9 cellular contexts compared by ENCODE assay signal in genomic region chr5:151696470-151697061, GRCh38. TPM values are rescaled to one million over a fixed set of nuclear protein-coding genes. Genes with fewer than 3 reads are reported as not detected.
DNase-seq lines count a peak whose midpoint lies in the region; FAIRE-seq and TF ChIP-seq lines count a peak whose summit lies in the region.
"Had no signal": no experiment of that assay in that cellular context is flagged by ENCODE, and none has a peak within 500 bp of the region (broad histone marks: within the 10 kb centered on the region; RNA-seq: fewer than 3 reads in every experiment).

No MANE protein-coding gene starts in this region.

- no peaks in the 10 kb centered on the region for H3K79me2 ChIP-seq in H9 (ENCODE audit: insufficient read depth, low read length)

- no peaks in the 10 kb centered on the region for H3K9me3 ChIP-seq in H9 (ENCODE audit: control insufficient read depth, low read depth, low read length)

- intact Hi-C loops in activated T-helper 1 cell treated with anti-CD3 and anti-CD28 coated beads, Interleukin-12 subunit alpha, Interleukin-12 subunit beta, Interleukin-2, Interleukin-4 antibody, amounts not matched to agents 30 ng/mL and 10 ng/mL and 1 ng/mL, durations not matched to agents 14 hours and 24 hours and 36 hours (cut with micrococcal nuclease): no loop called here

- no peak overlapping the region for H2BK15ac ChIP-seq in H9 (ENCODE audit: low read depth, low read length)

- peak overlapping the region; percentile 12 for H3K18ac ChIP-seq in H9 (ENCODE audit: insufficient read length, low read depth, low read length)

- peak overlapping the region in 1 of 7 experiments; percentile 3 for H3K4me3 ChIP-seq in skin epidermis

- H3K9me3 Mint-ChIP-seq in H9: no peaks in the 10 kb centered on the region
- no peaks in the 10 kb centered on the region for H3K9me3 Mint-ChIP-seq in activated T-helper 1 cell treated with anti-CD3 and anti-CD28 coated beads, Interleukin-12 subunit alpha, Interleukin-12 subunit beta, Interleukin-2, Interleukin-4 antibody, amounts not matched to agents 30 ng/mL and 10 ng/mL and 1 ng/mL, durations not matched to agents 14 hours and 24 hours and 36 hours
- H3K9me3 Mint-ChIP-seq in activated T-cell treated with anti-CD3 and anti-CD28 coated beads, Interleukin-2, amount 50 U/mL, for 24 hours: no peaks in the 10 kb centered on the region

- no peak overlapping the region; the same call in 1 of the 2 replicates for H3K14ac ChIP-seq in H9 (ENCODE audit: insufficient read depth, low read length)

- no peak for FAIRE-seq in GM12892 (lab: Jason Lieb, UNC)

- H4K5ac ChIP-seq in H9 (ENCODE audit: insufficient read length, low read depth, low read length): no peak overlapping the region

- no peak overlapping the region for H2BK20ac ChIP-seq in H9 (ENCODE audit: low read depth, low read length, poor library complexity, severe bottlenecking)

- no peaks in the 10 kb centered on the region for H3K23me2 ChIP-seq in H9 (ENCODE audit: insufficient read length, low read depth, low read length, poor library complexity, severe bottlenecking)

- WGBS in H9 (ENCODE audit: extremely low coverage, insufficient read length, low lambda C conversion rate): no CpG with 5 or more reads among the region's 20 CpGs

- H2AFZ ChIP-seq in H9 (ENCODE audit: low read length): peak overlapping the region; percentile 43

- no peak overlapping the region for H3T11ph ChIP-seq in H9 (ENCODE audit: low read length)

- no peak overlapping the region for H2BK12ac ChIP-seq in H9 (ENCODE audit: insufficient read length, low read depth, low read length)

- no peak overlapping the region for H4K8ac ChIP-seq in H9 (replicated peaks; ENCODE audit: insufficient read length, low read depth, low read length)

- H3K27ac ChIP-seq in H9 (ENCODE audit: insufficient read length, low read depth, low read length): no peak overlapping the region
- peak overlapping the region in 20 of 21 experiments; percentile 34 to 91 (median 80) for H3K27ac ChIP-seq in skin epidermis

- TF ChIP-seq CTCF in H9 (conservative IDR thresholded peaks at IDR 0.05): no peak

- H3K4me1 Mint-ChIP-seq in H9: peaks cover 23 to 31% of the 10 kb centered on the region in 2 experiments
- H3K4me1 Mint-ChIP-seq in activated T-helper 1 cell treated with anti-CD3 and anti-CD28 coated beads, Interleukin-12 subunit alpha, Interleukin-12 subunit beta, Interleukin-2, Interleukin-4 antibody, amounts not matched to agents 30 ng/mL and 10 ng/mL and 1 ng/mL, durations not matched to agents 14 hours and 24 hours and 36 hours (ENCODE audit: low read depth): no peaks in the 10 kb centered on the region
- H3K4me1 Mint-ChIP-seq in activated T-cell treated with anti-CD3 and anti-CD28 coated beads, Interleukin-2, amount 50 U/mL, for 24 hours (ENCODE audit: low read depth): no peaks in the 10 kb centered on the region

- H3K4ac ChIP-seq in H9 (ENCODE audit: low read depth, low read length): no peak overlapping the region

- no peak overlapping the region for H2AK5ac ChIP-seq in H9 (ENCODE audit: insufficient read length, low read length)

- H3K9ac ChIP-seq in H9 (ENCODE audit: extremely low read depth, insufficient read length, low read length): no peak overlapping the region

- H2BK5ac ChIP-seq in H9 (ENCODE audit: insufficient read length, low read length): no peak overlapping the region

- peaks cover 7% of the 10 kb centered on the region; the same call in 1 of the 2 replicates for H3K4me1 ChIP-seq in H9 (ENCODE audit: insufficient read depth, low read length)

- peak overlapping the region; percentile 47 to 48; a peak in 3 of 5 replicates for H3K4me3 Mint-ChIP-seq in H9
- H3K4me3 Mint-ChIP-seq in activated T-helper 1 cell treated with anti-CD3 and anti-CD28 coated beads, Interleukin-12 subunit alpha, Interleukin-12 subunit beta, Interleukin-2, Interleukin-4 antibody, amounts not matched to agents 30 ng/mL and 10 ng/mL and 1 ng/mL, durations not matched to agents 14 hours and 24 hours and 36 hours: no peak overlapping the region
- H3K4me3 Mint-ChIP-seq in activated T-cell treated with anti-CD3 and anti-CD28 coated beads, Interleukin-2, amount 50 U/mL, for 24 hours: no peak overlapping the region

- DNase-seq in H9 (peak; percentile 55), astrocyte of the hippocampus (ENCODE audit: low read depth, low spot score) (peak; percentile 98), iPS-NIHi7 (ENCODE audit: extremely low spot score) (peak; percentile 66), globus pallidus (ENCODE audit: low spot score) (no peak), GM12892 (ENCODE audit: insufficient read length) (no peak)
- no peak for DNase-seq in activated T-helper 1 cell treated with anti-CD3 and anti-CD28 coated beads, Interleukin-12 subunit alpha, Interleukin-12 subunit beta, Interleukin-2, Interleukin-4 antibody, amounts not matched to agents 30 ng/mL and 10 ng/mL and 1 ng/mL, durations not matched to agents 14 hours and 24 hours and 36 hours (ENCODE audit: low spot score)
- no peak for DNase-seq in activated T-cell treated with anti-CD3 and anti-CD28 coated beads, Interleukin-2, amount 50 U/mL, for 24 hours
- DNase-seq: activated naive CD4-positive, alpha-beta T cell had no signal

- H4K91ac ChIP-seq in H9 (ENCODE audit: insufficient read length, low read depth, low read length): no peak overlapping the region

- H3K27me3 Mint-ChIP-seq in H9 (ENCODE audit: low read depth): peaks cover 3% of the 10 kb centered on the region
- peaks cover 8% of the 10 kb centered on the region for H3K27me3 Mint-ChIP-seq in activated T-helper 1 cell treated with anti-CD3 and anti-CD28 coated beads, Interleukin-12 subunit alpha, Interleukin-12 subunit beta, Interleukin-2, Interleukin-4 antibody, amounts not matched to agents 30 ng/mL and 10 ng/mL and 1 ng/mL, durations not matched to agents 14 hours and 24 hours and 36 hours (ENCODE audit: insufficient read depth)
- no peaks in the 10 kb centered on the region for H3K27me3 Mint-ChIP-seq in activated T-cell treated with anti-CD3 and anti-CD28 coated beads, Interleukin-2, amount 50 U/mL, for 24 hours

- TF ChIP-seq POLR2A in GM12892 (IDR thresholded peaks at IDR 0.05; ENCODE audit: low read depth, low read length): no peak

- H3K36me3 Mint-ChIP-seq in H9 (ENCODE audit: insufficient read depth in 1 of 3, low read depth in 3 of 3): no peaks in the 10 kb centered on the region
- H3K36me3 Mint-ChIP-seq in activated T-helper 1 cell treated with anti-CD3 and anti-CD28 coated beads, Interleukin-12 subunit alpha, Interleukin-12 subunit beta, Interleukin-2, Interleukin-4 antibody, amounts not matched to agents 30 ng/mL and 10 ng/mL and 1 ng/mL, durations not matched to agents 14 hours and 24 hours and 36 hours (ENCODE audit: low read depth): no peaks in the 10 kb centered on the region
- H3K36me3 Mint-ChIP-seq in activated T-cell treated with anti-CD3 and anti-CD28 coated beads, Interleukin-2, amount 50 U/mL, for 24 hours (ENCODE audit: low read depth): no peaks in the 10 kb centered on the region

- no peak overlapping the region for H2BK120ac ChIP-seq in H9 (ENCODE audit: low read depth, low read length, poor library complexity, severe bottlenecking)

- H3K79me1 ChIP-seq in H9 (ENCODE audit: insufficient read depth, low read depth, low read length, poor library complexity, severe bottlenecking): no peaks in the 10 kb centered on the region

- no peaks in the 10 kb centered on the region for H4K20me1 ChIP-seq in H9 (ENCODE audit: control insufficient read depth, insufficient read depth, insufficient read length)

- no peaks in the 10 kb centered on the region for H3K27me3 ChIP-seq in H9 (ENCODE audit: insufficient read depth, low read length)

- H3K27ac Mint-ChIP-seq in H9: peak overlapping the region in 2 of 3 experiments; percentile 27 to 34; a peak in 2 of 7 replicates
- H3K27ac Mint-ChIP-seq in activated T-helper 1 cell treated with anti-CD3 and anti-CD28 coated beads, Interleukin-12 subunit alpha, Interleukin-12 subunit beta, Interleukin-2, Interleukin-4 antibody, amounts not matched to agents 30 ng/mL and 10 ng/mL and 1 ng/mL, durations not matched to agents 14 hours and 24 hours and 36 hours: no peak overlapping the region
- H3K27ac Mint-ChIP-seq in activated T-cell treated with anti-CD3 and anti-CD28 coated beads, Interleukin-2, amount 50 U/mL, for 24 hours: no peak overlapping the region

- no peak overlapping the region for H3K56ac ChIP-seq in H9 (ENCODE audit: insufficient read length, low read depth, low read length)

- H3K4me2 ChIP-seq in H9 (ENCODE audit: insufficient read depth, insufficient read length, low read length): peak overlapping the region; percentile 3

- no peak overlapping the region for H3K23ac ChIP-seq in H9 (ENCODE audit: insufficient read length, low read depth, low read length)

RNA-seq across cellular contexts. Expression of gene SPARC, which starts 9.9 kb away (rescaled TPM):
- 320 and 323 TPM in 2 replicates for total RNA-seq in H9 (2021)
- polyA plus RNA-seq in GM12892 (2012; ENCODE audit: missing spikeins): 24.0 TPM
- total RNA-seq in activated T-helper 1 cell treated with anti-CD3 and anti-CD28 coated beads, Interleukin-12 subunit alpha, Interleukin-12 subunit beta, Interleukin-2, Interleukin-4 antibody, amounts not matched to agents 30 ng/mL and 10 ng/mL and 1 ng/mL, durations not matched to agents 14 hours and 24 hours and 36 hours: not detected in 2 replicates

Comparison
In these comparisons a context has a peak if more than half of its experiments do, and no peak if none do; other contexts are left out.
1. DNase-seq: peak in H9 (single experiment), astrocyte of the hippocampus (single experiment) and iPS-NIHi7 (single experiment); none in globus pallidus (single experiment), GM12892 (single experiment), activated T-helper 1 cell treated with anti-CD3 and anti-CD28 coated beads, Interleukin-12 subunit alpha, Interleukin-12 subunit beta, Interleukin-2, Interleukin-4 antibody, amounts not matched to agents 30 ng/mL and 10 ng/mL and 1 ng/mL, durations not matched to agents 14 hours and 24 hours and 36 hours (single experiment) and activated T-cell treated with anti-CD3 and anti-CD28 coated beads, Interleukin-2, amount 50 U/mL, for 24 hours (single experiment).
2. H3K27ac Mint-ChIP-seq: peak in H9 (2 of 3); none in activated T-helper 1 cell treated with anti-CD3 and anti-CD28 coated beads, Interleukin-12 subunit alpha, Interleukin-12 subunit beta, Interleukin-2, Interleukin-4 antibody, amounts not matched to agents 30 ng/mL and 10 ng/mL and 1 ng/mL, durations not matched to agents 14 hours and 24 hours and 36 hours (single experiment) and activated T-cell treated with anti-CD3 and anti-CD28 coated beads, Interleukin-2, amount 50 U/mL, for 24 hours (single experiment).
3. H3K4me3 Mint-ChIP-seq: peak in H9 (2 of 2); none in activated T-helper 1 cell treated with anti-CD3 and anti-CD28 coated beads, Interleukin-12 subunit alpha, Interleukin-12 subunit beta, Interleukin-2, Interleukin-4 antibody, amounts not matched to agents 30 ng/mL and 10 ng/mL and 1 ng/mL, durations not matched to agents 14 hours and 24 hours and 36 hours (single experiment) and activated T-cell treated with anti-CD3 and anti-CD28 coated beads, Interleukin-2, amount 50 U/mL, for 24 hours (single experiment).
4. RNA of gene SPARC, which starts 9.9 kb away (total RNA-seq): 320 to 323 TPM in H9; not detected in activated T-helper 1 cell treated with anti-CD3 and anti-CD28 coated beads, Interleukin-12 subunit alpha, Interleukin-12 subunit beta, Interleukin-2, Interleukin-4 antibody, amounts not matched to agents 30 ng/mL and 10 ng/mL and 1 ng/mL, durations not matched to agents 14 hours and 24 hours and 36 hours; every median in the first group is over 100 times any median in the second.